1 cellular context compared by ENCODE assay signal in the genomic region with DNA sequence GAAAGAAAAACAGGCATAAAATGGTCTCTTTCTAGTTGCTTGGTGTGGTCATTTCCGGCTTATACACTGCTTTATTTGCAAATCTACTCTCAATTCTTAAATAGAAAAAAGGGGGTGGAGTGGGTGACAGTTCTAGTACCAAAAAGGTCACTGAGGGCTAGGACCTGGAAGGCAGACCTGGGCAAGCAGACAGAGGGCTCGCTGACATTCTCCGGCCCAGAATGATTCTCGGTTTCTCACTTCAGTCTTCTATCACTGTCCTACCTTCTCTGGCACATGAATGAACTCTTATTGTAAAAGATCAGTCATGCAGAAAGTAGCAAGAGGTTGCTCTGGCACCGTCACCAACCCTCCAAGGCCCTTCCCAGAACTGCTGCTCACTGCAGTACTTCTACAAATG.
A peak's percentile ranks its signal among the peaks of the same experiment; 100 is the strongest.
TF ChIP-seq lines count a peak whose summit lies in the region.

No MANE protein-coding gene starts in this region.

TF ChIP-seq in HEK293, 187 proteins besides CTCF, POLR2A, EP300 and RAD21 (continued from another document):
- TF ChIP-seq, protein P1, sequence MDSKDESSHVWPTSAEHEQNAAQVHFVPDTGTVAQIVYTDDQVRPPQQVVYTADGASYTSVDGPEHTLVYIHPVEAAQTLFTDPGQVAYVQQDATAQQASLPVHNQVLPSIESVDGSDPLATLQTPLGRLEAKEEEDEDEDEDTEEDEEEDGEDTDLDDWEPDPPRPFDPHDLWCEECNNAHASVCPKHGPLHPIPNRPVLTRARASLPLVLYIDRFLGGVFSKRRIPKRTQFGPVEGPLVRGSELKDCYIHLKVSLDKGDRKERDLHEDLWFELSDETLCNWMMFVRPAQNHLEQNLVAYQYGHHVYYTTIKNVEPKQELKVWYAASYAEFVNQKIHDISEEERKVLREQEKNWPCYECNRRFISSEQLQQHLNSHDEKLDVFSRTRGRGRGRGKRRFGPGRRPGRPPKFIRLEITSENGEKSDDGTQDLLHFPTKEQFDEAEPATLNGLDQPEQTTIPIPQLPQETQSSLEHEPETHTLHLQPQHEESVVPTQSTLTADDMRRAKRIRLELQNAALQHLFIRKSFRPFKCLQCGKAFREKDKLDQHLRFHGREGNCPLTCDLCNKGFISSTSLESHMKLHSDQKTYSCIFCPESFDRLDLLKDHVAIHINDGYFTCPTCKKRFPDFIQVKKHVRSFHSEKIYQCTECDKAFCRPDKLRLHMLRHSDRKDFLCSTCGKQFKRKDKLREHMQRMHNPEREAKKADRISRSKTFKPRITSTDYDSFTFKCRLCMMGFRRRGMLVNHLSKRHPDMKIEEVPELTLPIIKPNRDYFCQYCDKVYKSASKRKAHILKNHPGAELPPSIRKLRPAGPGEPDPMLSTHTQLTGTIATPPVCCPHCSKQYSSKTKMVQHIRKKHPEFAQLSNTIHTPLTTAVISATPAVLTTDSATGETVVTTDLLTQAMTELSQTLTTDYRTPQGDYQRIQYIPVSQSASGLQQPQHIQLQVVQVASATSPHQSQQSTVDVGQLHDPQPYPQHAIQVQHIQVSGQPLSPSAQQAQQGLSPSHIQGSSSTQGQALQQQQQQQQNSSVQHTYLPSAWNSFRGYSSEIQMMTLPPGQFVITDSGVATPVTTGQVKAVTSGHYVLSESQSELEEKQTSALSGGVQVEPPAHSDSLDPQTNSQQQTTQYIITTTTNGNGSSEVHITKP (tag by site-specific recombination; IDR thresholded peaks at IDR 0.05), result 0 out of 2 replicates have a peak, but pooled peaks have one; percentile 13
- TF ChIP-seq, protein P2, sequence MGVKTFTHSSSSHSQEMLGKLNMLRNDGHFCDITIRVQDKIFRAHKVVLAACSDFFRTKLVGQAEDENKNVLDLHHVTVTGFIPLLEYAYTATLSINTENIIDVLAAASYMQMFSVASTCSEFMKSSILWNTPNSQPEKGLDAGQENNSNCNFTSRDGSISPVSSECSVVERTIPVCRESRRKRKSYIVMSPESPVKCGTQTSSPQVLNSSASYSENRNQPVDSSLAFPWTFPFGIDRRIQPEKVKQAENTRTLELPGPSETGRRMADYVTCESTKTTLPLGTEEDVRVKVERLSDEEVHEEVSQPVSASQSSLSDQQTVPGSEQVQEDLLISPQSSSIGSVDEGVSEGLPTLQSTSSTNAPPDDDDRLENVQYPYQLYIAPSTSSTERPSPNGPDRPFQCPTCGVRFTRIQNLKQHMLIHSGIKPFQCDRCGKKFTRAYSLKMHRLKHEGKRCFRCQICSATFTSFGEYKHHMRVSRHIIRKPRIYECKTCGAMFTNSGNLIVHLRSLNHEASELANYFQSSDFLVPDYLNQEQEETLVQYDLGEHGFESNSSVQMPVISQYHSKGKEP (tag by site-specific recombination; IDR thresholded peaks at IDR 0.05), result 0 out of 2 replicates have a peak, but pooled peaks have one; percentile 14
- TF ChIP-seq ZNF341 (tag by site-specific recombination; IDR thresholded peaks at IDR 0.05; ENCODE audit: low read depth), result no peak
